20 cellular contexts compared by ENCODE assay signal in the genomic region with DNA sequence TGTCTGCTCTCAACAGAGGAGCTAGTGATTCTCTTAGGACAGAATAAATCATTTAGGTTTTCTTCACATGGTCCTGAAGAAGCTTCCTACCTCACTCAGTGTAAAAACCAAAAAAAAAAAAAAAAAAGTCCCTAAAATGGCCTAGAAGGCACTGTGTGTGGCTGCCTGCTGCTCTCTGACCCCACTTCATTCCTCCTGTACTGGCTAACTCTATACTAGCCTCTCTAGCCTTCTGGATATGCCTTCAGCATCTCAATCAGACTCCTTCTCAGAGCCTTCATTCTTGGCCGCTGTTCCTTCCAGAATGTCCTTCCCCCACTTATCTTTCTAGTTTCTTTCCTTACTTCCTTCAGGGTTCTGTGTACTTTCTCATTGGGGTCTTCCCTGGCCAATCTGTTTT.
DNase-seq lines count a peak whose midpoint lies in the region; ATAC-seq lines count a peak whose summit lies in the region.
"Had no signal": no experiment of that assay in that cellular context is flagged by ENCODE, and none has a peak within 500 bp of the region (broad histone marks: within the 10 kb centered on the region; RNA-seq: fewer than 3 reads in every experiment).

No MANE protein-coding gene starts in this region.

- H3K36me3 ChIP-seq in H7 (replicated peaks; ENCODE audit: control insufficient read depth, insufficient read depth, low read length), result no peaks in the 10 kb centered on the region

- H3K4me3 ChIP-seq in H7 (ENCODE audit: insufficient read depth, low read depth, low read length), result no peak overlapping the region
- H3K4me3 ChIP-seq: BLaER1, spleen had no signal

- H3K4me3 Mint-ChIP-seq in activated naive CD4-positive, alpha-beta T cell treated with anti-CD3 and anti-CD28 coated beads for 36 hours, result no peak overlapping the region
- no peak overlapping the region for H3K4me3 Mint-ChIP-seq in activated naive CD4-positive, alpha-beta T cell treated with anti-CD3 and anti-CD28 coated beads, Interleukin-2, amount 10 ng/mL, durations not matched to agents 7 days and 5 days
- no peak overlapping the region for H3K4me3 Mint-ChIP-seq in T-cell
- H3K4me3 Mint-ChIP-seq in dendritic cell treated with granulocyte-macrophage colony-stimulating factor and Interleukin-4, amounts not matched to agents 40 ng/mL and 50 ng/mL, for 4 days, result no peak overlapping the region
- peak overlapping the region; percentile 34 for H3K4me3 Mint-ChIP-seq in natural killer cell treated with Interleukin-12 subunit alpha and Interleukin-12 subunit beta and Interleukin-15 and Interleukin-18, amount 100 ng/mL, for 72 hours
- H3K4me3 Mint-ChIP-seq: central memory CD8-positive, alpha-beta T cell had no signal

- peaks cover 30% of the 10 kb centered on the region for H3K36me3 Mint-ChIP-seq in activated naive CD4-positive, alpha-beta T cell treated with anti-CD3 and anti-CD28 coated beads for 36 hours (ENCODE audit: low read depth)
- H3K36me3 Mint-ChIP-seq in activated naive CD4-positive, alpha-beta T cell treated with anti-CD3 and anti-CD28 coated beads, Interleukin-2, amount 10 ng/mL, durations not matched to agents 7 days and 5 days, result peaks cover 36% of the 10 kb centered on the region
- peaks cover 28% of the 10 kb centered on the region for H3K36me3 Mint-ChIP-seq in T-cell
- peaks cover 31% of the 10 kb centered on the region for H3K36me3 Mint-ChIP-seq in dendritic cell treated with granulocyte-macrophage colony-stimulating factor and Interleukin-4, amounts not matched to agents 40 ng/mL and 50 ng/mL, for 4 days (ENCODE audit: low read depth)
- peaks cover 28% of the 10 kb centered on the region for H3K36me3 Mint-ChIP-seq in natural killer cell treated with Interleukin-12 subunit alpha and Interleukin-12 subunit beta and Interleukin-15 and Interleukin-18, amount 100 ng/mL, for 72 hours

- H3K4me1 Mint-ChIP-seq in activated naive CD4-positive, alpha-beta T cell treated with anti-CD3 and anti-CD28 coated beads for 36 hours (ENCODE audit: low read depth), result peaks cover 48% of the 10 kb centered on the region
- peaks cover 20% of the 10 kb centered on the region for H3K4me1 Mint-ChIP-seq in activated naive CD4-positive, alpha-beta T cell treated with anti-CD3 and anti-CD28 coated beads, Interleukin-2, amount 10 ng/mL, durations not matched to agents 7 days and 5 days
- peaks cover 37 to 54% (median 53%) of the 10 kb centered on the region in 3 donors for H3K4me1 Mint-ChIP-seq in T-cell
- H3K4me1 Mint-ChIP-seq in dendritic cell treated with granulocyte-macrophage colony-stimulating factor and Interleukin-4, amounts not matched to agents 40 ng/mL and 50 ng/mL, for 4 days (ENCODE audit: low read depth), result peaks cover 45% of the 10 kb centered on the region
- peaks cover 20 to 37% of the 10 kb centered on the region in 2 donors for H3K4me1 Mint-ChIP-seq in natural killer cell treated with Interleukin-12 subunit alpha and Interleukin-12 subunit beta and Interleukin-15 and Interleukin-18, amount 100 ng/mL, for 72 hours (ENCODE audit: low read depth in 2 of 2)

- no peak for DNase-seq in activated naive CD4-positive, alpha-beta T cell treated with anti-CD3 and anti-CD28 coated beads for 36 hours
- no peak for DNase-seq in activated naive CD4-positive, alpha-beta T cell treated with anti-CD3 and anti-CD28 coated beads, Interleukin-2, amount 10 ng/mL, durations not matched to agents 7 days and 5 days
- no peak for DNase-seq in T-cell
- no peak for DNase-seq in natural killer cell treated with Interleukin-12 subunit alpha and Interleukin-12 subunit beta and Interleukin-15 and Interleukin-18, amount 100 ng/mL, for 72 hours (ENCODE audit: low spot score)
- no peak for DNase-seq in H7
- no peak for DNase-seq in epidermal melanocyte (ENCODE audit: insufficient read length, low spot score)
- DNase-seq: DMS79; GF-D8; head of caudate nucleus; Kasumi-1; NCI-H1694; NCI-H526; retina; spleen; stimulated activated CD4-positive, alpha-beta T cell treated with anti-CD3 and anti-CD28 coated beads, Interleukin-4, amount 100 ng/mL, for 24 hours; stimulated activated naive CD4-positive, alpha-beta T cell had no signal

- CTCF ChIA-PET in activated naive CD4-positive, alpha-beta T cell treated with anti-CD3 and anti-CD28 coated beads for 36 hours (lab: Charles Lee), result no interaction called here
- CTCF ChIA-PET in activated naive CD4-positive, alpha-beta T cell treated with anti-CD3 and anti-CD28 coated beads, Interleukin-2, amount 10 ng/mL, durations not matched to agents 7 days and 5 days (lab: Charles Lee), result no interaction called here
- CTCF ChIA-PET in T-cell (lab: Charles Lee), result interaction anchor here in 1 of 2 donors (0.6 kb wide), 1 partner anchor 45 kb away, joined by 3 read pairs; no protein-coding TSS in a partner anchor

- ATAC-seq in T-cell (replicated peaks in 1 of 4) (no peak), GM19328 (IDR thresholded peaks at IDR 0.05; ENCODE audit: unreplicated experiment) (no peak)
- peak in 1 of 2 donors; percentile 7 for ATAC-seq in natural killer cell treated with Interleukin-12 subunit alpha and Interleukin-12 subunit beta and Interleukin-15 and Interleukin-18, amount 100 ng/mL, for 72 hours

- H3K27me3 ChIP-seq in H7 (ENCODE audit: control insufficient read depth, insufficient read depth, low read length), result no peaks in the 10 kb centered on the region
- H3K27me3 ChIP-seq: BLaER1, spleen had no signal

- peaks cover 30% of the 10 kb centered on the region for H3K9me3 Mint-ChIP-seq in activated naive CD4-positive, alpha-beta T cell treated with anti-CD3 and anti-CD28 coated beads for 36 hours
- H3K9me3 Mint-ChIP-seq in activated naive CD4-positive, alpha-beta T cell treated with anti-CD3 and anti-CD28 coated beads, Interleukin-2, amount 10 ng/mL, durations not matched to agents 7 days and 5 days, result peaks cover 49% of the 10 kb centered on the region
- peaks cover 5 to 31% (median 23%) of the 10 kb centered on the region in 3 donors for H3K9me3 Mint-ChIP-seq in T-cell
- peaks cover 28% of the 10 kb centered on the region for H3K9me3 Mint-ChIP-seq in dendritic cell treated with granulocyte-macrophage colony-stimulating factor and Interleukin-4, amounts not matched to agents 40 ng/mL and 50 ng/mL, for 4 days
- peaks cover 13% of the 10 kb centered on the region for H3K9me3 Mint-ChIP-seq in natural killer cell treated with Interleukin-12 subunit alpha and Interleukin-12 subunit beta and Interleukin-15 and Interleukin-18, amount 100 ng/mL, for 72 hours

- POLR2A ChIA-PET in T-cell (lab: Charles Lee), result no interaction called here

- intact Hi-C loops in activated naive CD4-positive, alpha-beta T cell treated with anti-CD3 and anti-CD28 coated beads for 36 hours (cut with micrococcal nuclease), result no loop called here
- intact Hi-C loops in dendritic cell treated with granulocyte-macrophage colony-stimulating factor and Interleukin-4, amounts not matched to agents 40 ng/mL and 50 ng/mL, for 4 days (cut with micrococcal nuclease), result no loop called here

- H3K27me3 Mint-ChIP-seq in activated naive CD4-positive, alpha-beta T cell treated with anti-CD3 and anti-CD28 coated beads for 36 hours (ENCODE audit: low read depth), result no peaks in the 10 kb centered on the region
- H3K27me3 Mint-ChIP-seq in activated naive CD4-positive, alpha-beta T cell treated with anti-CD3 and anti-CD28 coated beads, Interleukin-2, amount 10 ng/mL, durations not matched to agents 7 days and 5 days, result no peaks in the 10 kb centered on the region
- H3K27me3 Mint-ChIP-seq in T-cell, result no peaks in the 10 kb centered on the region
- no peaks in the 10 kb centered on the region for H3K27me3 Mint-ChIP-seq in dendritic cell treated with granulocyte-macrophage colony-stimulating factor and Interleukin-4, amounts not matched to agents 40 ng/mL and 50 ng/mL, for 4 days
- no peaks in the 10 kb centered on the region for H3K27me3 Mint-ChIP-seq in natural killer cell treated with Interleukin-12 subunit alpha and Interleukin-12 subunit beta and Interleukin-15 and Interleukin-18, amount 100 ng/mL, for 72 hours
- H3K27me3 Mint-ChIP-seq: central memory CD8-positive, alpha-beta T cell had no signal

- H3K27ac Mint-ChIP-seq in activated naive CD4-positive, alpha-beta T cell treated with anti-CD3 and anti-CD28 coated beads for 36 hours, result peak overlapping the region; percentile 17
- no peak overlapping the region for H3K27ac Mint-ChIP-seq in activated naive CD4-positive, alpha-beta T cell treated with anti-CD3 and anti-CD28 coated beads, Interleukin-2, amount 10 ng/mL, durations not matched to agents 7 days and 5 days
- peak overlapping the region; percentile 49 to 62 for H3K27ac Mint-ChIP-seq in T-cell
- peak overlapping the region; percentile 5 for H3K27ac Mint-ChIP-seq in dendritic cell treated with granulocyte-macrophage colony-stimulating factor and Interleukin-4, amounts not matched to agents 40 ng/mL and 50 ng/mL, for 4 days
- H3K27ac Mint-ChIP-seq in natural killer cell treated with Interleukin-12 subunit alpha and Interleukin-12 subunit beta and Interleukin-15 and Interleukin-18, amount 100 ng/mL, for 72 hours, result peak overlapping the region; percentile 31 to 82
